8 cellular contexts compared by ENCODE assay signal in genomic region chr3:105798381-105798934, GRCh38.
DNase-seq lines count a peak whose midpoint lies in the region; ATAC-seq and TF ChIP-seq lines count a peak whose summit lies in the region.

No MANE protein-coding gene starts in this region.

- TF ChIP-seq POLR2A in uterus (IDR thresholded peaks at IDR 0.05) = no peak

- no peaks in the 10 kb centered on the region for H3K27me3 ChIP-seq in OCI-LY3 (ENCODE audit: low read depth, low read length)
- no peaks in the 10 kb centered on the region for H3K27me3 ChIP-seq in uterus
- no peaks in the 10 kb centered on the region for H3K27me3 ChIP-seq in foreskin keratinocyte

- intact Hi-C loops in uterus (cut with DNase I; ENCODE audit: low total_unique reads) = no loop called here

- H3K9me3 Mint-ChIP-seq in naive thymus-derived CD8-positive, alpha-beta T cell = no peaks in the 10 kb centered on the region

- H4K20me1 ChIP-seq in OCI-LY3 (ENCODE audit: insufficient read depth, low read length) = no peaks in the 10 kb centered on the region

- no peaks in the 10 kb centered on the region for H3K36me3 ChIP-seq in OCI-LY3 (replicated peaks; ENCODE audit: low read depth, low read length)
- H3K36me3 ChIP-seq in uterus = no peaks in the 10 kb centered on the region

- no peaks in the 10 kb centered on the region for H3K27me3 Mint-ChIP-seq in naive thymus-derived CD8-positive, alpha-beta T cell

- H3K4me2 ChIP-seq in OCI-LY3 (ENCODE audit: low read length) = peak overlapping the region; percentile 67

- H3K4me3 Mint-ChIP-seq in naive thymus-derived CD8-positive, alpha-beta T cell = peak overlapping the region in 9 of 10 donors; percentile 12 to 73 (median 51)

- H2AFZ ChIP-seq in OCI-LY3 (ENCODE audit: low read depth, low read length) = no peak overlapping the region

- H3K27ac Mint-ChIP-seq in naive thymus-derived CD8-positive, alpha-beta T cell = peak overlapping the region; percentile 1 to 87 (median 56)

- peaks cover 4 to 14% (median 11%) of the 10 kb centered on the region in 3 donors for H3K36me3 Mint-ChIP-seq in naive thymus-derived CD8-positive, alpha-beta T cell

- H3K27ac ChIP-seq in OCI-LY3 (ENCODE audit: low read length) (peak overlapping the region; percentile 68), uterus (no peak overlapping the region), foreskin keratinocyte (no peak overlapping the region)

- H3K4me1 Mint-ChIP-seq in naive thymus-derived CD8-positive, alpha-beta T cell = peaks cover 34 to 91% (median 73%) of the 10 kb centered on the region in 4 donors

- ATAC-seq in GM19023 (IDR thresholded peaks at IDR 0.05; ENCODE audit: unreplicated experiment) (peak; percentile 80), HG02870 (IDR thresholded peaks at IDR 0.05; ENCODE audit: unreplicated experiment) (peak; percentile 65), foreskin keratinocyte (no peak)
- peak; percentile 41 to 61 for ATAC-seq in naive thymus-derived CD8-positive, alpha-beta T cell

- H3K4me1 ChIP-seq in OCI-LY3 (ENCODE audit: low read length) = peaks cover 77% of the 10 kb centered on the region
- H3K4me1 ChIP-seq in uterus = no peaks in the 10 kb centered on the region
- H3K4me1 ChIP-seq in foreskin keratinocyte = peaks cover 18% of the 10 kb centered on the region

- no peaks in the 10 kb centered on the region for H3K79me2 ChIP-seq in OCI-LY3 (ENCODE audit: low read length)

- POLR2A ChIA-PET in naive thymus-derived CD8-positive, alpha-beta T cell (lab: Charles Lee) = no interaction called here

- H3K9ac ChIP-seq in OCI-LY3 (ENCODE audit: low read length) = peak overlapping the region; percentile 23

- DNase-seq in naive thymus-derived CD8-positive, alpha-beta T cell = peak in 2 of 10 donors; percentile 14 to 31
- DNase-seq in uterus = no peak
- no peak for DNase-seq in DMS153 (lab: John Stamatoyannopoulos, UW)
- no peak for DNase-seq in islet precursor cell
- DNase-seq in foreskin keratinocyte = no peak

- TF ChIP-seq CTCF in OCI-LY3 (IDR thresholded peaks at IDR 0.05; ENCODE audit: low read depth, low read length) (no peak), uterus (IDR thresholded peaks at IDR 0.05) (no peak), foreskin keratinocyte (conservative IDR thresholded peaks at IDR 0.05) (no peak)

- H3K9me3 ChIP-seq in OCI-LY3 (ENCODE audit: insufficient read depth, low read length) (no peaks in the 10 kb centered on the region), uterus (no peaks in the 10 kb centered on the region)

- peak overlapping the region; percentile 23 for H3K4me3 ChIP-seq in OCI-LY3 (ENCODE audit: low read length)
- H3K4me3 ChIP-seq in uterus = no peak overlapping the region
